In genomic region chr13:29883941-29884518, GRCh38 we compare ENCODE assay signal across 24 cellular contexts. TPM values are rescaled to one million over a fixed set of nuclear protein-coding genes. Genes with fewer than 3 reads are reported as not detected.
A peak's percentile ranks its signal among the peaks of the same experiment; 100 is the strongest.
DNase-seq lines count a peak whose midpoint lies in the region; ATAC-seq and TF ChIP-seq lines count a peak whose summit lies in the region.
"Had no signal": no experiment of that assay in that cellular context is flagged by ENCODE, and none has a peak within 500 bp of the region (broad histone marks: within the 10 kb centered on the region; RNA-seq: fewer than 3 reads in every experiment).

No MANE protein-coding gene starts in this region.

- no peaks in the 10 kb centered on the region for H3K9me3 Mint-ChIP-seq in stimulated activated naive CD8-positive, alpha-beta T cell treated with anti-CD3 and anti-CD28 coated beads, Interleukin-15, amount 100 ng/mL, for 72 hours
- H3K9me3 Mint-ChIP-seq: activated CD4-positive, alpha-beta memory T cell treated with anti-CD3 and anti-CD28 coated beads for 36 hours; activated naive CD4-positive, alpha-beta T cell treated with anti-CD3 and anti-CD28 coated beads, Interleukin-2, amount 10 ng/mL, durations not matched to agents 7 days and 5 days; CD4-positive, alpha-beta memory T cell; dendritic cell treated with granulocyte-macrophage colony-stimulating factor and Interleukin-4, amounts not matched to agents 40 ng/mL and 50 ng/mL, for 4 days; naive thymus-derived CD8-positive, alpha-beta T cell; WTC11 had no signal

- H3K4me1 ChIP-seq in parathyroid adenoma (no peaks in the 10 kb centered on the region), BE2C (no peaks in the 10 kb centered on the region)

- TF ChIP-seq CTCF in parathyroid adenoma (IDR thresholded peaks at IDR 0.05): no peak
- TF ChIP-seq CTCF in BE2C (IDR thresholded peaks at IDR 0.05; ENCODE audit: low read depth, low read length): no peak

- DNase-seq in AG20443 (ENCODE audit: low spot score): peak; percentile 60
- peak; percentile 78 for DNase-seq in SK-MEL-5 (ENCODE audit: low read depth, low spot score)
- peak; percentile 56 for DNase-seq in foreskin melanocyte
- DNase-seq in amygdala (lab: John Stamatoyannopoulos, UW): no peak
- no peak for DNase-seq in stimulated activated naive CD8-positive, alpha-beta T cell treated with anti-CD3 and anti-CD28 coated beads, Interleukin-15, amount 100 ng/mL, for 72 hours
- no peak for DNase-seq in BE2C
- DNase-seq: ACHN; activated CD4-positive, alpha-beta memory T cell treated with anti-CD3 and anti-CD28 coated beads for 36 hours; activated naive CD4-positive, alpha-beta T cell treated with anti-CD3 and anti-CD28 coated beads, Interleukin-2, amount 10 ng/mL, durations not matched to agents 7 days and 5 days; activated T-cell treated with anti-CD3 and anti-CD28 coated beads, Interleukin-2, amount 50 U/mL, for 1 hour; CD4-positive, alpha-beta memory T cell; DND-41; KBM-7; naive thymus-derived CD8-positive, alpha-beta T cell; NCI-H1048; NCI-H2107; NCI-H524; SIG-M5; T-helper 2 cell; transverse colon had no signal

- H3K4me1 Mint-ChIP-seq in stimulated activated naive CD8-positive, alpha-beta T cell treated with anti-CD3 and anti-CD28 coated beads, Interleukin-15, amount 100 ng/mL, for 72 hours: peaks cover 18% of the 10 kb centered on the region

- no peaks in the 10 kb centered on the region for H3K9me3 ChIP-seq in parathyroid adenoma (ENCODE audit: control insufficient read depth, low read length)
- no peaks in the 10 kb centered on the region; the same call in 1 of the 2 replicates for H3K9me3 ChIP-seq in BE2C
- H3K9me3 ChIP-seq: transverse colon had no signal

- in situ Hi-C loops in SK-MEL-5 (cut with HindIII; ENCODE audit: low pct_unique_long_range_greater_than_20kb, low sequenced_read_pairs): no loop called here

- no peaks in the 10 kb centered on the region for H3K27me3 Mint-ChIP-seq in stimulated activated naive CD8-positive, alpha-beta T cell treated with anti-CD3 and anti-CD28 coated beads, Interleukin-15, amount 100 ng/mL, for 72 hours
- H3K27me3 Mint-ChIP-seq: activated CD4-positive, alpha-beta memory T cell treated with anti-CD3 and anti-CD28 coated beads for 36 hours; naive thymus-derived CD8-positive, alpha-beta T cell had no signal

- no peak overlapping the region for H3K27ac Mint-ChIP-seq in stimulated activated naive CD8-positive, alpha-beta T cell treated with anti-CD3 and anti-CD28 coated beads, Interleukin-15, amount 100 ng/mL, for 72 hours
- H3K27ac Mint-ChIP-seq: activated CD4-positive, alpha-beta memory T cell treated with anti-CD3 and anti-CD28 coated beads for 36 hours; activated naive CD4-positive, alpha-beta T cell treated with anti-CD3 and anti-CD28 coated beads, Interleukin-2, amount 10 ng/mL, durations not matched to agents 7 days and 5 days; dendritic cell treated with granulocyte-macrophage colony-stimulating factor and Interleukin-4, amounts not matched to agents 40 ng/mL and 50 ng/mL, for 4 days; naive thymus-derived CD8-positive, alpha-beta T cell had no signal

- no peak overlapping the region for H3K27ac ChIP-seq in parathyroid adenoma
- H3K27ac ChIP-seq: transverse colon had no signal

- H3K36me3 ChIP-seq in parathyroid adenoma (ENCODE audit: control insufficient read depth, insufficient read depth, low read length) (no peaks in the 10 kb centered on the region), BE2C (no peaks in the 10 kb centered on the region)
- H3K36me3 ChIP-seq: transverse colon had no signal

- no peak for ATAC-seq in HG03432 (IDR thresholded peaks at IDR 0.05; ENCODE audit: unreplicated experiment)
- no peak for ATAC-seq in stimulated activated naive CD8-positive, alpha-beta T cell treated with anti-CD3 and anti-CD28 coated beads, Interleukin-15, amount 100 ng/mL, for 72 hours
- ATAC-seq: naive thymus-derived CD8-positive, alpha-beta T cell had no signal

- H3K27me3 ChIP-seq in parathyroid adenoma (ENCODE audit: control insufficient read depth, insufficient read depth, low read length) (no peaks in the 10 kb centered on the region), BE2C (peaks cover 7% of the 10 kb centered on the region)
- H3K27me3 ChIP-seq: transverse colon had no signal

- H3K4me3 ChIP-seq in parathyroid adenoma (ENCODE audit: low read depth, low read length): no peak overlapping the region
- no peak overlapping the region for H3K4me3 ChIP-seq in BE2C (ENCODE audit: low read depth, low read length)
- H3K4me3 ChIP-seq: transverse colon had no signal

- no peaks in the 10 kb centered on the region for H3K79me2 ChIP-seq in parathyroid adenoma

- H3K9ac ChIP-seq in parathyroid adenoma: no peak overlapping the region

- H2AFZ ChIP-seq in parathyroid adenoma: no peak overlapping the region

- no peak overlapping the region for H3K4me3 Mint-ChIP-seq in stimulated activated naive CD8-positive, alpha-beta T cell treated with anti-CD3 and anti-CD28 coated beads, Interleukin-15, amount 100 ng/mL, for 72 hours
- H3K4me3 Mint-ChIP-seq: activated CD4-positive, alpha-beta memory T cell treated with anti-CD3 and anti-CD28 coated beads for 36 hours; activated naive CD4-positive, alpha-beta T cell treated with anti-CD3 and anti-CD28 coated beads, Interleukin-2, amount 10 ng/mL, durations not matched to agents 7 days and 5 days; CD4-positive, alpha-beta memory T cell; dendritic cell treated with granulocyte-macrophage colony-stimulating factor and Interleukin-4, amounts not matched to agents 40 ng/mL and 50 ng/mL, for 4 days; naive thymus-derived CD8-positive, alpha-beta T cell had no signal

- peak overlapping the region; percentile 39 for H3K4me2 ChIP-seq in parathyroid adenoma (ENCODE audit: low read length)

RNA-seq across cellular contexts. Expression of gene UBL3, which starts 33.6 kb away (rescaled TPM):
- 84.9 and 89.2 TPM in 2 replicates for total RNA-seq in SK-MEL-5 (2014; rRNA removed; shearing (Covaris generic))
- polyA plus RNA-seq in SK-MEL-5 (2015; cell fraction: cytosol; rRNA removed): 89.8 and 121 TPM in 2 replicates
- polyA plus RNA-seq in SK-MEL-5 (2015; cell fraction: nucleus; rRNA removed): 41.0 and 56.2 TPM in 2 replicates
- 6.5 TPM for polyA plus RNA-seq in BE2C (2012; ENCODE audit: insufficient read depth, insufficient read length, low read depth)

Comparison
In these comparisons a context has a peak if more than half of its experiments do, and no peak if none do; other contexts are left out.
1. DNase-seq: peak in AG20443 (single experiment), SK-MEL-5 (single experiment) and foreskin melanocyte (single experiment); none in amygdala (0 of 56), stimulated activated naive CD8-positive, alpha-beta T cell treated with anti-CD3 and anti-CD28 coated beads, Interleukin-15, amount 100 ng/mL, for 72 hours (0 of 2) and BE2C (single experiment).